ENCODE assay signal across 26 cellular contexts in the genomic region with DNA sequence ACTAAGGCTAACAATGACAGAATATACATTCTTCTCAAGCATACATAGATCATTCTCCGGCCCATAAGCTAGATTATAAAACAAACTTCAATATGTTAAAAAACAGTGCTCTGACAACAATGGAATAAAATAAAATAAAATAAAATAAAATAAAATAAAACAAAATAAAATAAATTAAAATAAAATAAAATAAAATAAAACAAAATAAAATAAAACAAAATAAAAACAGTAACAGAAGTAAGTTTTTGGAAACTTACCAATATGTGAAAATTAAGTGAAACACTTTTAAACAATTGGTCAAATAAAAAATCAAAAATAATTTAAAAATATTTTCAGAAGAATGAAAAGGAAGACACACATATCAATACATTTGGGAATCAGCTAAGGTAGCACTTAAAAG.
"Had no signal": no experiment of that assay in that cellular context is flagged by ENCODE, and none has a peak within 500 bp of the region (broad histone marks: within the 10 kb centered on the region; RNA-seq: fewer than 3 reads in every experiment).

No MANE protein-coding gene starts in this region.

- DNase-seq: dermis blood vessel endothelial cell; effector memory CD4-positive, alpha-beta T cell; erythroblast; esophagus squamous epithelium; foreskin melanocyte; hypothalamus; immature natural killer cell; left lung; mesendoderm; midbrain; naive thymus-derived CD4-positive, alpha-beta T cell; posterior cingulate gyrus; psoas muscle; right cardiac atrium; sigmoid colon; spleen; stimulated activated naive B cell treated with anti-CD40 and anti-IgM and Interleukin-4, amounts not matched to agents 10 μg/mL and 1 μg/mL and 100 μg/mL, for 72 hours; upper lobe of left lung had no signal

- H3K27ac ChIP-seq: coronary artery, esophagus squamous epithelium, left lung, neural progenitor cell, psoas muscle, sigmoid colon, spleen, thoracic aorta, tibial nerve, upper lobe of left lung had no signal

- H3K9me3 ChIP-seq: esophagus squamous epithelium, psoas muscle, sigmoid colon, thoracic aorta, tibial nerve, upper lobe of left lung had no signal

- H3K36me3 ChIP-seq: esophagus squamous epithelium, left lung, neural progenitor cell, sigmoid colon, spleen, thoracic aorta, tibial nerve, upper lobe of left lung had no signal

- H3K36me3 Mint-ChIP-seq: immature natural killer cell; naive thymus-derived CD4-positive, alpha-beta T cell; neural progenitor cell; stimulated activated naive B cell treated with anti-CD40 and anti-IgM and Interleukin-4, amounts not matched to agents 10 μg/mL and 1 μg/mL and 100 μg/mL, for 72 hours had no signal

- H3K27ac Mint-ChIP-seq: immature natural killer cell; naive thymus-derived CD4-positive, alpha-beta T cell; nephron; neural progenitor cell; stimulated activated naive B cell treated with anti-CD40 and anti-IgM and Interleukin-4, amounts not matched to agents 10 μg/mL and 1 μg/mL and 100 μg/mL, for 72 hours; stimulated activated naive CD8-positive, alpha-beta T cell treated with anti-CD3 and anti-CD28 coated beads, Interleukin-15, Interleukin-2, amounts not matched to agents 100 ng/mL and 50 ng/mL, for 24 hours had no signal

- H3K4me1 Mint-ChIP-seq: immature natural killer cell; nephron; neural progenitor cell; stimulated activated naive B cell treated with anti-CD40 and anti-IgM and Interleukin-4, amounts not matched to agents 10 μg/mL and 1 μg/mL and 100 μg/mL, for 72 hours had no signal

- H2AFZ ChIP-seq: neural progenitor cell had no signal

- ATAC-seq: left lung; naive thymus-derived CD4-positive, alpha-beta T cell; psoas muscle; right cardiac atrium; stimulated activated naive B cell treated with anti-CD40 and anti-IgM and Interleukin-4, amounts not matched to agents 10 μg/mL and 1 μg/mL and 100 μg/mL, for 72 hours had no signal

- H3K4me1 ChIP-seq: esophagus squamous epithelium, left lung, neural progenitor cell, psoas muscle, sigmoid colon, spleen, tibial nerve, upper lobe of left lung had no signal

- H3K27me3 Mint-ChIP-seq: naive thymus-derived CD4-positive, alpha-beta T cell; stimulated activated naive B cell treated with anti-CD40 and anti-IgM and Interleukin-4, amounts not matched to agents 10 μg/mL and 1 μg/mL and 100 μg/mL, for 72 hours; stimulated activated naive CD8-positive, alpha-beta T cell treated with anti-CD3 and anti-CD28 coated beads, Interleukin-15, Interleukin-2, amounts not matched to agents 100 ng/mL and 50 ng/mL, for 24 hours had no signal

- H3K9ac ChIP-seq: neural progenitor cell had no signal

- H3K4me3 ChIP-seq: coronary artery, esophagus squamous epithelium, left lung, neural progenitor cell, psoas muscle, sigmoid colon, spleen, thoracic aorta, tibial nerve, upper lobe of left lung had no signal

- H3K9me3 Mint-ChIP-seq: nephron; neural progenitor cell; stimulated activated naive B cell treated with anti-CD40 and anti-IgM and Interleukin-4, amounts not matched to agents 10 μg/mL and 1 μg/mL and 100 μg/mL, for 72 hours had no signal

- FAIRE-seq: keratinocyte, urothelium cell line had no signal

- H3K4me2 ChIP-seq: neural progenitor cell had no signal

- H3K4me3 Mint-ChIP-seq: immature natural killer cell; naive thymus-derived CD4-positive, alpha-beta T cell; nephron; neural progenitor cell; stimulated activated naive B cell treated with anti-CD40 and anti-IgM and Interleukin-4, amounts not matched to agents 10 μg/mL and 1 μg/mL and 100 μg/mL, for 72 hours; stimulated activated naive CD8-positive, alpha-beta T cell treated with anti-CD3 and anti-CD28 coated beads, Interleukin-15, Interleukin-2, amounts not matched to agents 100 ng/mL and 50 ng/mL, for 24 hours had no signal

- H3K27me3 ChIP-seq: esophagus squamous epithelium, left lung, neural progenitor cell, sigmoid colon, spleen, tibial nerve, upper lobe of left lung had no signal
